Comparison of ENCODE assay signal across 2 cellular contexts in the genomic region with DNA sequence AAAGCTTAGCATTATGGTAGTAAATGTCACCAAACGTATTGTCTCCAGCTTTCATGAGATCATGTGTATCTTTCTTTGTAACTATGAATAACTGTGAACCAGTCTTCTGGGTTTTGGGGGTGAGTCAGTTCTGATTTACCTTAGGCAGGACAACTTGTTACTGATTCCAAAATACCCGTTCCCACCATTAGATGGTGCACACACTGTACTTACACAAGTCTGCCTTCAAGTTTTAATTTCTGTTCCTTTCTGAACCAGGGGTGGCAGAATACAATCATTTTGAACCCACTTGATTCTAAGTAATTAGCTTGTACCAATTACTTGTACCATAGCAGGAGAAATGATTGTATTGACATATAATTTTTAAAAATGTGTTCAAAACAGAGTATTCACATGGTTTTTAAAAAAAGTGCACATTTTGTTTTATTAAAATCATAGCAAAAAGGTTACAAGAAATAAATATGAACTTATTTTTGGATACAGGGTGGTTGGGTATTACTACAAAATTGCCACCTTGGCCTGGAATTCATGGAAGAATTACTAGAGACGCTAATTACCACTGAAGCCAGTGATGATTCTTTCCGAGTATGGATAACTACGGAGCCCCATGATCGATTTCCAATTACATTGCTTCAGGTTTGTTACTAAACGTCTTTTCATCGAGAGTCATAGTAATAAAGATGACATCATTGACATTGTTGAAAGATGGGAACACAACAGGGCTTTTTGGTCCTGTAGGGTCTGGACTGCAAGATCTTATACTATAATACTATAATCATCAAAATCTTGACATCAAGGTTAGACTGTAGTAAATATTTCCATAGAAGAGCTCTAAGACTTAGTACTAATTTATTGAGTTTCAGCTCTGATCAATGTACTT.
A peak's percentile ranks its signal among the peaks of the same experiment; 100 is the strongest.
TF ChIP-seq lines count a peak whose summit lies in the region.

No MANE protein-coding gene starts in this region.

TF ChIP-seq in A549, 52 proteins besides CTCF, POLR2A, EP300 and RAD21 (continued from another document):
- TF ChIP-seq EHF (CRISPR knock-in tag; IDR thresholded peaks at IDR 0.05) (no peak), CBX2 (IDR thresholded peaks at IDR 0.05; ENCODE audit: borderline replicate concordance, low read depth) (no peak), SMC3 (IDR thresholded peaks at IDR 0.05) (peak; percentile 36; the same call in 2 of the 3 replicates), CHD2 (IDR thresholded peaks at IDR 0.05; ENCODE audit: low read length, partially characterized antibody) (no peak), JUNB (IDR thresholded peaks at IDR 0.05) (no peak)
- TF ChIP-seq, protein P1, sequence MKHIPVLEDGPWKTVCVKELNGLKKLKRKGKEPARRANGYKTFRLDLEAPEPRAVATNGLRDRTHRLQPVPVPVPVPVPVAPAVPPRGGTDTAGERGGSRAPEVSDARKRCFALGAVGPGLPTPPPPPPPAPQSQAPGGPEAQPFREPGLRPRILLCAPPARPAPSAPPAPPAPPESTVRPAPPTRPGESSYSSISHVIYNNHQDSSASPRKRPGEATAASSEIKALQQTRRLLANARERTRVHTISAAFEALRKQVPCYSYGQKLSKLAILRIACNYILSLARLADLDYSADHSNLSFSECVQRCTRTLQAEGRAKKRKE (CRISPR knock-in tag; IDR thresholded peaks at IDR 0.05; ENCODE audit: low read depth) = no peak

TF ChIP-seq in H1, 55 proteins besides CTCF, POLR2A, EP300 and RAD21 (continued from another document):
- TF ChIP-seq BACH1 (IDR thresholded peaks at IDR 0.05; ENCODE audit: low read length) = no peak
- TF ChIP-seq RFX5 (IDR thresholded peaks at IDR 0.05; ENCODE audit: borderline replicate concordance, low read depth, low read length) = no peak
- no peak for TF ChIP-seq ZNF274 (IDR thresholded peaks at IDR 0.05; ENCODE audit: borderline replicate concordance, extremely low read depth, low read length)
- no peak for TF ChIP-seq EZH2 (IDR thresholded peaks at IDR 0.05; ENCODE audit: low read depth, low read length, severe bottlenecking)
- TF ChIP-seq SIRT6 (IDR thresholded peaks at IDR 0.05; ENCODE audit: low read length) = no peak
- TF ChIP-seq JUND (IDR thresholded peaks at IDR 0.05; ENCODE audit: low read length) = no peak
- no peak for TF ChIP-seq RNF2 (IDR thresholded peaks at IDR 0.05; ENCODE audit: borderline replicate concordance, low read depth, low read length, missing control alignments, poor library complexity, severe bottlenecking)
- no peak for TF ChIP-seq MAFK (IDR thresholded peaks at IDR 0.05; ENCODE audit: low read depth, low read length)
- TF ChIP-seq SRF (IDR thresholded peaks at IDR 0.05; ENCODE audit: low read depth, low read length) = no peak
- TF ChIP-seq FOSL1 (IDR thresholded peaks at IDR 0.05; ENCODE audit: insufficient read depth, low read depth, low read length) = no peak
- TF ChIP-seq TCF12 (IDR thresholded peaks at IDR 0.05; ENCODE audit: low read depth, low read length) = no peak
- no peak for TF ChIP-seq KDM5A (IDR thresholded peaks at IDR 0.05; ENCODE audit: low read length)
- TF ChIP-seq BRCA1 (IDR thresholded peaks at IDR 0.05; ENCODE audit: low read depth, low read length) = no peak
- TF ChIP-seq CBX8 (IDR thresholded peaks at IDR 0.05; ENCODE audit: borderline replicate concordance, low read depth, low read length) = no peak
- TF ChIP-seq RBBP5 (IDR thresholded peaks at IDR 0.05; ENCODE audit: borderline replicate concordance, low read depth, low read length) = no peak
- no peak for TF ChIP-seq CREB1 (IDR thresholded peaks at IDR 0.05)
- TF ChIP-seq POU5F1 (IDR thresholded peaks at IDR 0.05; ENCODE audit: low read depth, low read length) = no peak
- TF ChIP-seq, protein P2, sequence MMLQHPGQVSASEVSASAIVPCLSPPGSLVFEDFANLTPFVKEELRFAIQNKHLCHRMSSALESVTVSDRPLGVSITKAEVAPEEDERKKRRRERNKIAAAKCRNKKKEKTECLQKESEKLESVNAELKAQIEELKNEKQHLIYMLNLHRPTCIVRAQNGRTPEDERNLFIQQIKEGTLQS (IDR thresholded peaks at IDR 0.05; ENCODE audit: insufficient read depth, low read depth, low read length) = no peak
- TF ChIP-seq PHF8 (conservative IDR thresholded peaks at IDR 0.05; ENCODE audit: low read depth, low read length) = no peak
